Comparison of ENCODE assay signal across 26 cellular contexts in the genomic region with DNA sequence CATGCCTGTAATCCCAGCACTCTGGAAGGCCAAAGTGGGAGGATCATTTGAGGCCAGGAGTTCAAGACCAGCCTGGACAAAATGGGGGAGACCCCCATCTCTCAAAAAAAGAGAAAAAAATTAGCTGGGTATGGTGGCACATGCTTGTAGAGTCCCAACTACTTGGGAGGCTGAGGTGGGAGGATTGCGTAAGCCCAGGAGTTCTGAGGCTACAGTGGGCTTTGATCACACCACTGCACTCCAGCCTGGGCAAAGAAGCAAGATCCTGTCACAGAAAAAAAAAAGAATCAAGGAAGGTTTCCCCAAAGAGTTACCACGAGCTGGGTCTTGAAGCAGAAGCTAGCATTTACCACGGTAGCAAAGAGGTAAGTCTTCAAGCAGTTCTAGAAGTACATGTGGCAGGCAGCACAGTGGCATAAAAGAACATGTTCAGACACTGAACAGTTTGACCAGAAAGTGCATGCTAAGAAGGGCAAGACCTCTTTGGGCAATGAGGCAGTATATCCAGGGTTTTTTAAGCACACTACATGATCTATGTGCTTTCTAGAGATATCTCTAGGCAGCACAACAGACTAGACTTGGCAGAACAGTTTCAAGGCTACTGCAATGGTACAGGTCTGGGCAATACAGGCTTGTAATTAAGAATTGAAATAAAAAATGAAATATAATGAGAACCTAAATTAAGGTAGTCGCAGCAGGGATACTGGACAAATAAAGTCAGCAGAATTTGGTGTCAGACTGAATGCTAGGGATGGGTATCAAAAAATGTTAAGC. TPM values are rescaled to one million over a fixed set of nuclear protein-coding genes. Genes with fewer than 3 reads are reported as not detected.
DNase-seq lines count a peak whose midpoint lies in the region; ATAC-seq, FAIRE-seq and TF ChIP-seq lines count a peak whose summit lies in the region.
"Had no signal": no experiment of that assay in that cellular context is flagged by ENCODE, and none has a peak within 500 bp of the region (broad histone marks: within the 10 kb centered on the region; RNA-seq: fewer than 3 reads in every experiment).

No MANE protein-coding gene starts in this region.

- no peak overlapping the region for H3K4ac ChIP-seq in mesendoderm (ENCODE audit: low read depth, low read length)

- WGBS in A549 (ENCODE audit: missing lambda C conversion rate) = 71% methylated on average over 4 of the region's 4 CpGs
- WGBS in mesendoderm (ENCODE audit: extremely low coverage, insufficient coverage, low lambda C conversion rate) = no CpG with 5 or more reads among the region's 4 CpGs

- DNase-seq in A549 (ENCODE audit: low read depth in 1 of 2, low spot score in 1 of 2) = no peak
- no peak for DNase-seq in GM12892 (ENCODE audit: insufficient read length)
- DNase-seq in activated T-helper 2 cell treated with anti-CD3 and anti-CD28 coated beads, Interferon-gamma antibody, Interleukin-2, Interleukin-4, amounts not matched to agents 10 μg/mL and 5 μg/mL and 100 μg/mL, durations not matched to agents 14 hours and 24 hours and 36 hours (ENCODE audit: low spot score) = no peak
- DNase-seq in mesendoderm = no peak
- DNase-seq in GM10248 (ENCODE audit: extremely low spot score) = no peak
- DNase-seq: ACHN; activated CD4-positive, alpha-beta T cell treated with anti-CD3 and anti-CD28 coated beads for 4 hours; cortex of kidney; endodermal cell; foreskin keratinocyte; HFFc6; mesenchymal stem cell; NCI-H1048; NCI-H1694; NCI-H510A; SK-N-SH; T-helper 2 cell; tibial artery had no signal

- H3K23ac ChIP-seq in mesendoderm (ENCODE audit: low read length) = no peak overlapping the region

- TF ChIP-seq EP300 in A549 (IDR thresholded peaks at IDR 0.05) = no peak

- H3K9ac ChIP-seq in mesendoderm (ENCODE audit: low read length) = no peak overlapping the region
- H3K9ac ChIP-seq: BLaER1 treated with 17β-estradiol and CSF1 and Interleukin-3, amounts not matched to agents 10 nM and 100 nM; SK-N-SH had no signal

- no peaks in the 10 kb centered on the region for H3K9me3 Mint-ChIP-seq in activated T-helper 2 cell treated with anti-CD3 and anti-CD28 coated beads, Interferon-gamma antibody, Interleukin-2, Interleukin-4, amounts not matched to agents 10 μg/mL and 5 μg/mL and 100 μg/mL, durations not matched to agents 14 hours and 24 hours and 36 hours
- H3K9me3 Mint-ChIP-seq: activated naive CD4-positive, alpha-beta T cell treated with anti-CD3 and anti-CD28 coated beads, Interleukin-2, amount 50 U/mL, for 24 hours; activated T-helper 1 cell treated with anti-CD3 and anti-CD28 coated beads, Interleukin-12 subunit alpha, Interleukin-12 subunit beta, Interleukin-2, Interleukin-4 antibody, amounts not matched to agents 30 ng/mL and 10 ng/mL and 1 ng/mL, durations not matched to agents 14 hours and 24 hours and 36 hours; endodermal cell; HFFc6 had no signal

- no peak overlapping the region for H2BK5ac ChIP-seq in mesendoderm (ENCODE audit: low read length)

- FAIRE-seq in A549 (lab: Jason Lieb, UNC) = no peak
- FAIRE-seq in GM12892 (lab: Jason Lieb, UNC) = peak; percentile 21
- FAIRE-seq: astrocyte had no signal

- H2BK120ac ChIP-seq in mesendoderm (ENCODE audit: low read depth, low read length) = no peak overlapping the region

- peak overlapping the region; percentile 62 for H3K27ac Mint-ChIP-seq in activated T-helper 2 cell treated with anti-CD3 and anti-CD28 coated beads, Interferon-gamma antibody, Interleukin-2, Interleukin-4, amounts not matched to agents 10 μg/mL and 5 μg/mL and 100 μg/mL, durations not matched to agents 14 hours and 24 hours and 36 hours
- H3K27ac Mint-ChIP-seq: activated naive CD4-positive, alpha-beta T cell treated with anti-CD3 and anti-CD28 coated beads, Interleukin-2, amount 50 U/mL, for 24 hours; endodermal cell; HFFc6 had no signal

- H3K79me2 ChIP-seq in mesendoderm (ENCODE audit: control insufficient read depth, insufficient read depth, low read length) = peaks cover 67% of the 10 kb centered on the region

- H3K18ac ChIP-seq in mesendoderm (ENCODE audit: low read length) = peak overlapping the region; percentile 39

- ATAC-seq in A549 (no peak), HG03095 (IDR thresholded peaks at IDR 0.05; ENCODE audit: unreplicated experiment) (no peak), HG03442 (IDR thresholded peaks at IDR 0.05; ENCODE audit: unreplicated experiment) (no peak)
- ATAC-seq: foreskin keratinocyte had no signal

- H3K79me1 ChIP-seq in mesendoderm (ENCODE audit: low read length) = peaks cover 8% of the 10 kb centered on the region

- H3K27ac ChIP-seq in A549 (no peak overlapping the region), mesendoderm (ENCODE audit: low read depth, low read length) (no peak overlapping the region)
- H3K27ac ChIP-seq: BLaER1 treated with 17β-estradiol and CSF1 and Interleukin-3, amounts not matched to agents 10 nM and 100 nM; esophagus muscularis mucosa; foreskin keratinocyte; skin epidermis; tibial artery had no signal

- H3K27me3 Mint-ChIP-seq in activated T-helper 2 cell treated with anti-CD3 and anti-CD28 coated beads, Interferon-gamma antibody, Interleukin-2, Interleukin-4, amounts not matched to agents 10 μg/mL and 5 μg/mL and 100 μg/mL, durations not matched to agents 14 hours and 24 hours and 36 hours (ENCODE audit: low read depth) = no peaks in the 10 kb centered on the region
- H3K27me3 Mint-ChIP-seq: activated naive CD4-positive, alpha-beta T cell treated with anti-CD3 and anti-CD28 coated beads, Interleukin-2, amount 50 U/mL, for 24 hours had no signal

- H3K4me3 ChIP-seq in A549 = no peak overlapping the region
- no peak overlapping the region for H3K4me3 ChIP-seq in mesendoderm (ENCODE audit: low read length)
- H3K4me3 ChIP-seq: BLaER1 treated with 17β-estradiol and CSF1 and Interleukin-3, amounts not matched to agents 10 nM and 100 nM; esophagus muscularis mucosa; skin epidermis; tibial artery had no signal

- CTCF ChIA-PET in A549 (lab: Yijun Ruan, JAX) (interaction anchor here (1.5 kb wide), 1 partner anchor 10 kb away, joined by 6 read pairs; no protein-coding TSS in a partner anchor), GM10248 (lab: Yijun Ruan, JAX) (interaction anchor here (1.5 kb wide), 1 partner anchor 34 kb away, joined by 3 read pairs; no protein-coding TSS in a partner anchor)

- H3K9me3 ChIP-seq in A549 = no peaks in the 10 kb centered on the region
- H3K9me3 ChIP-seq: esophagus muscularis mucosa, SK-N-SH, tibial artery had no signal

- H3K4me3 Mint-ChIP-seq in activated T-helper 2 cell treated with anti-CD3 and anti-CD28 coated beads, Interferon-gamma antibody, Interleukin-2, Interleukin-4, amounts not matched to agents 10 μg/mL and 5 μg/mL and 100 μg/mL, durations not matched to agents 14 hours and 24 hours and 36 hours (ENCODE audit: low read depth) = peak overlapping the region; percentile 19
- H3K4me3 Mint-ChIP-seq: activated naive CD4-positive, alpha-beta T cell treated with anti-CD3 and anti-CD28 coated beads, Interleukin-2, amount 50 U/mL, for 24 hours; endodermal cell; HFFc6 had no signal

- TF ChIP-seq CTCF in A549 (IDR thresholded peaks at IDR 0.05) (no peak), GM10248 (IDR thresholded peaks at IDR 0.05; ENCODE audit: control extremely low read depth, extremely low read depth, low read depth, missing control alignments) (no peak)

- intact Hi-C loops in activated T-helper 2 cell treated with anti-CD3 and anti-CD28 coated beads, Interferon-gamma antibody, Interleukin-2, Interleukin-4, amounts not matched to agents 10 μg/mL and 5 μg/mL and 100 μg/mL, durations not matched to agents 14 hours and 24 hours and 36 hours (cut with micrococcal nuclease) = loop anchor here (5.0 to 10.0 kb wide), 3 partner anchors 165 to 393 kb away; no protein-coding TSS in a partner anchor

- H3K4me2 ChIP-seq in A549 = no peak overlapping the region
- no peak overlapping the region for H3K4me2 ChIP-seq in mesendoderm (ENCODE audit: low read length)
- H3K4me2 ChIP-seq: SK-N-SH had no signal

- H3K4me1 Mint-ChIP-seq in activated T-helper 2 cell treated with anti-CD3 and anti-CD28 coated beads, Interferon-gamma antibody, Interleukin-2, Interleukin-4, amounts not matched to agents 10 μg/mL and 5 μg/mL and 100 μg/mL, durations not matched to agents 14 hours and 24 hours and 36 hours (ENCODE audit: low read depth) = peaks cover 78% of the 10 kb centered on the region

- no peaks in the 10 kb centered on the region for H3K36me3 ChIP-seq in mesendoderm (ENCODE audit: control insufficient read depth, insufficient read depth, low read length)
- H3K36me3 ChIP-seq: esophagus muscularis mucosa, tibial artery had no signal

- H2BK15ac ChIP-seq in mesendoderm (replicated peaks; ENCODE audit: low read depth) = no peak overlapping the region

- H2AK5ac ChIP-seq in mesendoderm (ENCODE audit: low read length) = no peak overlapping the region

- peaks cover 62% of the 10 kb centered on the region for H3K36me3 Mint-ChIP-seq in activated T-helper 2 cell treated with anti-CD3 and anti-CD28 coated beads, Interferon-gamma antibody, Interleukin-2, Interleukin-4, amounts not matched to agents 10 μg/mL and 5 μg/mL and 100 μg/mL, durations not matched to agents 14 hours and 24 hours and 36 hours (ENCODE audit: low read depth)

- no peak overlapping the region for H4K5ac ChIP-seq in mesendoderm (ENCODE audit: low read length)

- POLR2A ChIA-PET in A549 (lab: Yijun Ruan, JAX) = no interaction called here
- POLR2A ChIA-PET in GM10248 (lab: Yijun Ruan, JAX) = interaction anchor here (0.6 to 0.7 kb wide), 2 partner anchors 11 to 445 kb away, joined by 3 to 4 read pairs; no protein-coding TSS in a partner anchor

- no peak overlapping the region for H4K8ac ChIP-seq in mesendoderm (ENCODE audit: low read depth, low read length)

- peaks cover 9% of the 10 kb centered on the region; the same call in 2 of the 3 replicates for H3K4me1 ChIP-seq in A549
- H3K4me1 ChIP-seq in mesendoderm (ENCODE audit: control insufficient read depth, low read depth, low read length) = peaks cover 4% of the 10 kb centered on the region
- H3K4me1 ChIP-seq: foreskin keratinocyte had no signal

- H3K27me3 ChIP-seq in mesendoderm (ENCODE audit: insufficient read depth, low read length, poor library complexity) = no peaks in the 10 kb centered on the region
- H3K27me3 ChIP-seq: BLaER1 treated with 17β-estradiol and CSF1 and Interleukin-3, amounts not matched to agents 10 nM and 100 nM; esophagus muscularis mucosa; foreskin keratinocyte; tibial artery had no signal

- TF ChIP-seq POLR2A in A549 (IDR thresholded peaks at IDR 0.05; ENCODE audit: low read length) (no peak), GM12892 (IDR thresholded peaks at IDR 0.05; ENCODE audit: low read depth, low read length) (no peak)

- TF ChIP-seq RAD21 in A549 (conservative IDR thresholded peaks at IDR 0.05 in 1 of 2, IDR thresholded peaks at IDR 0.05 in 1 of 2) = no peak

- H3K56ac ChIP-seq in mesendoderm (ENCODE audit: low read length) = no peak overlapping the region

RNA-seq across cellular contexts. Expression of gene RYBP, which starts 16.6 kb away (rescaled TPM):
- 11.6 and 15.8 TPM in 2 replicates for polyA plus RNA-seq in A549 (2011; rRNA removed)
- 2.6 and 3.0 TPM in 2 replicates for polyA plus RNA-seq in A549 (2012; cell fraction: cytosol; rRNA removed)
- 1.3 and 2.0 TPM in 2 replicates for polyA plus RNA-seq in A549 (2012; cell fraction: nucleus; rRNA removed)
- polyA plus RNA-seq in A549 (2017; fragmentation: RNase III; extraction: RNeasy Plus Mini Kit Qiagen cat#74134 plus additional on column Dnase treatment) = 7.6 to 8.6 TPM (median 7.9 TPM) in 3 replicates
- 7.4 and 7.7 TPM in 2 replicates for polyA minus RNA-seq in A549 (2011; rRNA and poly(A)+ RNA removed)
- 10.9 TPM for polyA plus RNA-seq in GM12892 (2012; ENCODE audit: missing spikeins)
- 78.1 and 78.3 TPM in 2 replicates for total RNA-seq in activated T-helper 2 cell treated with anti-CD3 and anti-CD28 coated beads, Interferon-gamma antibody, Interleukin-2, Interleukin-4, amounts not matched to agents 10 μg/mL and 5 μg/mL and 100 μg/mL, durations not matched to agents 14 hours and 24 hours and 36 hours
- polyA plus RNA-seq in mesendoderm (2013, experiment 1 of 2) = 29.3 TPM
- 29.8 TPM for polyA plus RNA-seq in mesendoderm (2013, experiment 2 of 2)
